1 cellular context compared by ENCODE assay signal in the genomic region with DNA sequence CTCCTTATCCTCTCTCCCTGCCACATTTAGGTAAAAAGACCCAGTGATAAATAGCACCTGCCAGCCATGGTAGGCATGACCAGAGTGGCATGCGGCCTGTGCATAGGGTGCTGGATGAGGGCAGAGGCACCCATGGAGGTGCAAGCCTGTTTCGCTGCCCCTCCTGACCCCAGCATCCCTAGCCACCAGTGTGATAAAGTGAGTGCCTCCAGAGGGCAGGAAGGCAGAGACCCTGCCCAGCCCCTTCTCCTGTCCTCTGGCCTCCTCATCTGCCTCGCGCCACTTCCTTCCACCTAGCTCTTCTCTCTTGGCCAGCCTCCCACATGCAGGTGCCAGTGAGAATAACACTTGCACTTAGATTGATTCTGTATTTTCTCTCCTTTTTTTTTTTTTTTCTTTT.
TF ChIP-seq lines count a peak whose summit lies in the region.

No MANE protein-coding gene starts in this region.

TF ChIP-seq in GM12878, 131 proteins besides CTCF, POLR2A, EP300 and RAD21 (continues in another document):
- TF ChIP-seq, protein P1, sequence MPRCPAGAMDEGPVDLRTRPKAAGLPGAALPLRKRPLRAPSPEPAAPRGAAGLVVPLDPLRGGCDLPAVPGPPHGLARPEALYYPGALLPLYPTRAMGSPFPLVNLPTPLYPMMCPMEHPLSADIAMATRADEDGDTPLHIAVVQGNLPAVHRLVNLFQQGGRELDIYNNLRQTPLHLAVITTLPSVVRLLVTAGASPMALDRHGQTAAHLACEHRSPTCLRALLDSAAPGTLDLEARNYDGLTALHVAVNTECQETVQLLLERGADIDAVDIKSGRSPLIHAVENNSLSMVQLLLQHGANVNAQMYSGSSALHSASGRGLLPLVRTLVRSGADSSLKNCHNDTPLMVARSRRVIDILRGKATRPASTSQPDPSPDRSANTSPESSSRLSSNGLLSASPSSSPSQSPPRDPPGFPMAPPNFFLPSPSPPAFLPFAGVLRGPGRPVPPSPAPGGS (IDR thresholded peaks at IDR 0.05; ENCODE audit: borderline replicate concordance, insufficient read depth, low read depth, low read length, poor library complexity, severe bottlenecking), result no peak
- TF ChIP-seq, protein P2, sequence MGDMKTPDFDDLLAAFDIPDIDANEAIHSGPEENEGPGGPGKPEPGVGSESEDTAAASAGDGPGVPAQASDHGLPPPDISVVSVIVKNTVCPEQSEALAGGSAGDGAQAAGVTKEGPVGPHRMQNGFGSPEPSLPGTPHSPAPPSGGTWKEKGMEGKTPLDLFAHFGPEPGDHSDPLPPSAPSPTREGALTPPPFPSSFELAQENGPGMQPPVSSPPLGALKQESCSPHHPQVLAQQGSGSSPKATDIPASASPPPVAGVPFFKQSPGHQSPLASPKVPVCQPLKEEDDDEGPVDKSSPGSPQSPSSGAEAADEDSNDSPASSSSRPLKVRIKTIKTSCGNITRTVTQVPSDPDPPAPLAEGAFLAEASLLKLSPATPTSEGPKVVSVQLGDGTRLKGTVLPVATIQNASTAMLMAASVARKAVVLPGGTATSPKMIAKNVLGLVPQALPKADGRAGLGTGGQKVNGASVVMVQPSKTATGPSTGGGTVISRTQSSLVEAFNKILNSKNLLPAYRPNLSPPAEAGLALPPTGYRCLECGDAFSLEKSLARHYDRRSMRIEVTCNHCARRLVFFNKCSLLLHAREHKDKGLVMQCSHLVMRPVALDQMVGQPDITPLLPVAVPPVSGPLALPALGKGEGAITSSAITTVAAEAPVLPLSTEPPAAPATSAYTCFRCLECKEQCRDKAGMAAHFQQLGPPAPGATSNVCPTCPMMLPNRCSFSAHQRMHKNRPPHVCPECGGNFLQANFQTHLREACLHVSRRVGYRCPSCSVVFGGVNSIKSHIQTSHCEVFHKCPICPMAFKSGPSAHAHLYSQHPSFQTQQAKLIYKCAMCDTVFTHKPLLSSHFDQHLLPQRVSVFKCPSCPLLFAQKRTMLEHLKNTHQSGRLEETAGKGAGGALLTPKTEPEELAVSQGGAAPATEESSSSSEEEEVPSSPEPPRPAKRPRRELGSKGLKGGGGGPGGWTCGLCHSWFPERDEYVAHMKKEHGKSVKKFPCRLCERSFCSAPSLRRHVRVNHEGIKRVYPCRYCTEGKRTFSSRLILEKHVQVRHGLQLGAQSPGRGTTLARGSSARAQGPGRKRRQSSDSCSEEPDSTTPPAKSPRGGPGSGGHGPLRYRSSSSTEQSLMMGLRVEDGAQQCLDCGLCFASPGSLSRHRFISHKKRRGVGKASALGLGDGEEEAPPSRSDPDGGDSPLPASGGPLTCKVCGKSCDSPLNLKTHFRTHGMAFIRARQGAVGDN (IDR thresholded peaks at IDR 0.05), result 0 out of 2 replicates have a peak, but pooled peaks have one; percentile 55
- TF ChIP-seq NR2C1 (IDR thresholded peaks at IDR 0.05) (no peak), FOXM1 (IDR thresholded peaks at IDR 0.05; ENCODE audit: low read depth, low read length) (no peak), ZNF207 (IDR thresholded peaks at IDR 0.05; ENCODE audit: borderline replicate concordance) (no peak), BCLAF1 (IDR thresholded peaks at IDR 0.05) (no peak), POLR2AphosphoS2 (IDR thresholded peaks at IDR 0.05; ENCODE audit: low read depth, low read length) (no peak), NR2F1 (conservative IDR thresholded peaks at IDR 0.05) (no peak), CEBPZ (IDR thresholded peaks at IDR 0.05; ENCODE audit: low read depth, low read length) (no peak), BRCA1 (IDR thresholded peaks at IDR 0.05; ENCODE audit: low read depth, low read length) (no peak), HDAC2 (IDR thresholded peaks at IDR 0.05) (no peak), SMARCA5 (IDR thresholded peaks at IDR 0.05) (0 out of 2 replicates have a peak, but pooled peaks have one; percentile 5), PBX3 (IDR thresholded peaks at IDR 0.05; ENCODE audit: insufficient replicate concordance, low read depth, low read length) (no peak), ZBTB33 (IDR thresholded peaks at IDR 0.05) (no peak), CBX3 (IDR thresholded peaks at IDR 0.05; ENCODE audit: borderline replicate concordance, low read depth) (no peak), MLLT1 (IDR thresholded peaks at IDR 0.05) (peak; percentile 66; the same call in 1 of the 2 replicates), IKZF2 (IDR thresholded peaks at IDR 0.05) (no peak), JUND (IDR thresholded peaks at IDR 0.05; ENCODE audit: low read depth, low read length) (no peak), MYB (IDR thresholded peaks at IDR 0.05; ENCODE audit: borderline replicate concordance, low read depth, low read length) (no peak), RUNX3 (IDR thresholded peaks at IDR 0.05; ENCODE audit: low read length) (no peak), DPF2 (IDR thresholded peaks at IDR 0.05) (no peak), FOXK2 (IDR thresholded peaks at IDR 0.05) (no peak), HSF1 (IDR thresholded peaks at IDR 0.05; ENCODE audit: low read depth, low read length) (no peak), RB1 (IDR thresholded peaks at IDR 0.05; ENCODE audit: borderline replicate concordance) (no peak), HCFC1 (IDR thresholded peaks at IDR 0.05; ENCODE audit: low read length) (no peak), RAD51 (IDR thresholded peaks at IDR 0.05) (no peak)
- TF ChIP-seq, protein P3, sequence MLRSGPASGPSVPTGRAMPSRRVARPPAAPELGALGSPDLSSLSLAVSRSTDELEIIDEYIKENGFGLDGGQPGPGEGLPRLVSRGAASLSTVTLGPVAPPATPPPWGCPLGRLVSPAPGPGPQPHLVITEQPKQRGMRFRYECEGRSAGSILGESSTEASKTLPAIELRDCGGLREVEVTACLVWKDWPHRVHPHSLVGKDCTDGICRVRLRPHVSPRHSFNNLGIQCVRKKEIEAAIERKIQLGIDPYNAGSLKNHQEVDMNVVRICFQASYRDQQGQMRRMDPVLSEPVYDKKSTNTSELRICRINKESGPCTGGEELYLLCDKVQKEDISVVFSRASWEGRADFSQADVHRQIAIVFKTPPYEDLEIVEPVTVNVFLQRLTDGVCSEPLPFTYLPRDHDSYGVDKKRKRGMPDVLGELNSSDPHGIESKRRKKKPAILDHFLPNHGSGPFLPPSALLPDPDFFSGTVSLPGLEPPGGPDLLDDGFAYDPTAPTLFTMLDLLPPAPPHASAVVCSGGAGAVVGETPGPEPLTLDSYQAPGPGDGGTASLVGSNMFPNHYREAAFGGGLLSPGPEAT (IDR thresholded peaks at IDR 0.05; ENCODE audit: low read depth), result no peak
- TF ChIP-seq, protein P4, sequence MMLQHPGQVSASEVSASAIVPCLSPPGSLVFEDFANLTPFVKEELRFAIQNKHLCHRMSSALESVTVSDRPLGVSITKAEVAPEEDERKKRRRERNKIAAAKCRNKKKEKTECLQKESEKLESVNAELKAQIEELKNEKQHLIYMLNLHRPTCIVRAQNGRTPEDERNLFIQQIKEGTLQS (IDR thresholded peaks at IDR 0.05; ENCODE audit: borderline replicate concordance, extremely low read depth, low read depth, low read length), result no peak
- TF ChIP-seq, protein P5, sequence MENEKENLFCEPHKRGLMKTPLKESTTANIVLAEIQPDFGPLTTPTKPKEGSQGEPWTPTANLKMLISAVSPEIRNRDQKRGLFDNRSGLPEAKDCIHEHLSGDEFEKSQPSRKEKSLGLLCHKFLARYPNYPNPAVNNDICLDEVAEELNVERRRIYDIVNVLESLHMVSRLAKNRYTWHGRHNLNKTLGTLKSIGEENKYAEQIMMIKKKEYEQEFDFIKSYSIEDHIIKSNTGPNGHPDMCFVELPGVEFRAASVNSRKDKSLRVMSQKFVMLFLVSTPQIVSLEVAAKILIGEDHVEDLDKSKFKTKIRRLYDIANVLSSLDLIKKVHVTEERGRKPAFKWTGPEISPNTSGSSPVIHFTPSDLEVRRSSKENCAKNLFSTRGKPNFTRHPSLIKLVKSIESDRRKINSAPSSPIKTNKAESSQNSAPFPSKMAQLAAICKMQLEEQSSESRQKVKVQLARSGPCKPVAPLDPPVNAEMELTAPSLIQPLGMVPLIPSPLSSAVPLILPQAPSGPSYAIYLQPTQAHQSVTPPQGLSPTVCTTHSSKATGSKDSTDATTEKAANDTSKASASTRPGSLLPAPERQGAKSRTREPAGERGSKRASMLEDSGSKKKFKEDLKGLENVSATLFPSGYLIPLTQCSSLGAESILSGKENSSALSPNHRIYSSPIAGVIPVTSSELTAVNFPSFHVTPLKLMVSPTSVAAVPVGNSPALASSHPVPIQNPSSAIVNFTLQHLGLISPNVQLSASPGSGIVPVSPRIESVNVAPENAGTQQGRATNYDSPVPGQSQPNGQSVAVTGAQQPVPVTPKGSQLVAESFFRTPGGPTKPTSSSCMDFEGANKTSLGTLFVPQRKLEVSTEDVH (IDR thresholded peaks at IDR 0.05; ENCODE audit: low read depth, partially characterized antibody), result no peak
